17 cellular contexts compared by ENCODE assay signal in genomic region chr1:3021233-3021671, GRCh38. TPM values are rescaled to one million over a fixed set of nuclear protein-coding genes. Genes with fewer than 3 reads are reported as not detected.
DNase-seq lines count a peak whose midpoint lies in the region; ATAC-seq and TF ChIP-seq lines count a peak whose summit lies in the region.
"Had no signal": no experiment of that assay in that cellular context is flagged by ENCODE, and none has a peak within 500 bp of the region (broad histone marks: within the 10 kb centered on the region; RNA-seq: fewer than 3 reads in every experiment).

Gene ACTRT2, plus strand, starts transcription at chr1:3021467. Its CDS starts 220 bp downstream, at chr1:3021687.

- H3K18ac ChIP-seq in neuronal stem cell (ENCODE audit: low read length), result peak within 1 kb of the TSS; percentile 88

- H2AK5ac ChIP-seq in neuronal stem cell (ENCODE audit: low read depth, low read length), result peak within 1 kb of the TSS; percentile 82

- H4K91ac ChIP-seq in neuronal stem cell (ENCODE audit: low read depth, low read length, poor library complexity), result peak within 1 kb of the TSS; percentile 48

- no peaks in the 10 kb centered on the region for H3K4me1 ChIP-seq in heart left ventricle
- peaks cover 2 to 12% of the 10 kb centered on the region in 2 donors for H3K4me1 ChIP-seq in neuronal stem cell (ENCODE audit: control insufficient read depth in 2 of 2, insufficient read depth in 1 of 2, low read depth in 1 of 2, low read length in 2 of 2)
- H3K4me1 ChIP-seq in transverse colon, result no peaks in the 10 kb centered on the region
- H3K4me1 ChIP-seq: BLaER1 had no signal

- no peak for TF ChIP-seq CTCF in heart left ventricle (IDR thresholded peaks at IDR 0.05)
- no peak for TF ChIP-seq CTCF in WTC11 (IDR thresholded peaks at IDR 0.05)
- TF ChIP-seq CTCF in transverse colon (IDR thresholded peaks at IDR 0.05), result no peak

- CTCF ChIA-PET in WTC11 (lab: Charles Lee), result interaction anchor here (0.5 to 1.7 kb wide), 5 partner anchors 9 to 404 kb away, joined by 3 to 9 read pairs (median 3); no protein-coding TSS in a partner anchor

- no peak within 1 kb of the TSS for H4K8ac ChIP-seq in neuronal stem cell (ENCODE audit: low read depth, low read length)

- no peak within 1 kb of the TSS for H3K27ac Mint-ChIP-seq in WTC11

- DNase-seq in Right ventricle myocardium inferior (ENCODE audit: missing footprints), result peak; percentile 39
- DNase-seq in heart left ventricle, result no peak
- DNase-seq in WTC11 (ENCODE audit: low spot score), result no peak
- peak; percentile 11 for DNase-seq in neuronal stem cell (ENCODE audit: low spot score)
- DNase-seq in transverse colon, result peak; percentile 5
- no peak for DNase-seq in NCI-H1417 treated with DMSO at 0.1 percent for 48 hours (lab: John Stamatoyannopoulos, UW)
- DNase-seq: DMS 273 treated with DMSO at 0.1 percent for 48 hours, GOT3, NCI-H1930, NCI-H82 had no signal

- no peaks in the 10 kb centered on the region for H3K79me1 ChIP-seq in neuronal stem cell (ENCODE audit: low read depth, low read length)

- H3K27ac ChIP-seq in heart left ventricle (no peak within 1 kb of the TSS), neuronal stem cell (replicated peaks; ENCODE audit: low read length) (no peak within 1 kb of the TSS), transverse colon (no peak within 1 kb of the TSS)
- H3K27ac ChIP-seq: BLaER1, HL-60 had no signal

- ATAC-seq in Right ventricle myocardium inferior, result no peak
- no peak for ATAC-seq in heart left ventricle
- peak; percentile 69 for ATAC-seq in WTC11
- no peak for ATAC-seq in GM21390 (IDR thresholded peaks at IDR 0.05; ENCODE audit: unreplicated experiment)
- ATAC-seq in GM21447 (IDR thresholded peaks at IDR 0.05; ENCODE audit: unreplicated experiment), result no peak

- peak within 1 kb of the TSS; percentile 26 for H3K14ac ChIP-seq in neuronal stem cell (ENCODE audit: low read length)

- H2BK15ac ChIP-seq in neuronal stem cell (ENCODE audit: low read length), result peak within 1 kb of the TSS; percentile 99

- H3K27me3 Mint-ChIP-seq in WTC11 (ENCODE audit: low read depth), result peaks cover 2% of the 10 kb centered on the region; the same call in 1 of the 2 replicates

- H2AFZ ChIP-seq in neuronal stem cell (ENCODE audit: low read length), result no peak within 1 kb of the TSS

- POLR2A ChIA-PET in WTC11 (lab: Charles Lee), result no interaction called here

- H2BK120ac ChIP-seq in neuronal stem cell (ENCODE audit: low read depth, low read length), result peak within 1 kb of the TSS; percentile 4

- H3K4me3 Mint-ChIP-seq in WTC11, result no peak within 1 kb of the TSS

- no peaks in the 10 kb centered on the region for H3K36me3 ChIP-seq in heart left ventricle
- no peaks in the 10 kb centered on the region for H3K36me3 ChIP-seq in neuronal stem cell (replicated peaks in 1 of 2; ENCODE audit: control insufficient read depth in 2 of 2, insufficient read depth in 2 of 2, low read length in 2 of 2)
- H3K36me3 ChIP-seq in transverse colon, result no peaks in the 10 kb centered on the region
- H3K36me3 ChIP-seq: BLaER1 had no signal

- H3K9me3 ChIP-seq in heart left ventricle (no peaks in the 10 kb centered on the region), neuronal stem cell (replicated peaks in 1 of 2; ENCODE audit: control insufficient read depth in 2 of 2, insufficient read depth in 1 of 2, low read depth in 1 of 2, low read length in 2 of 2) (peaks cover 0 to 10% of the 10 kb centered on the region in 2 donors), transverse colon (no peaks in the 10 kb centered on the region)
- H3K9me3 ChIP-seq: BLaER1 had no signal

- WGBS in heart left ventricle, 4 donors, result 52 to 63% (median 54%) methylated on average over 8 of the region's 8 CpGs
- no CpG with 5 or more reads among the region's 8 CpGs for WGBS in neuronal stem cell (ENCODE audit: extremely low coverage in 2 of 2, insufficient read length in 2 of 2, insufficient replicate concordance in 1 of 2), 2 donors
- WGBS in transverse colon (ENCODE audit: low coverage in 1 of 2), 2 donors, result 63% methylated on average over 8 of the region's 8 CpGs; no CpG with 5 or more reads in 1 of the 2 donors

- H2BK12ac ChIP-seq in neuronal stem cell (ENCODE audit: low read length), result peak within 1 kb of the TSS; percentile 48

- peaks cover 12% of the 10 kb centered on the region; the same call in 1 of the 2 replicates for H3K36me3 Mint-ChIP-seq in WTC11

- no peak within 1 kb of the TSS for H3K4me3 ChIP-seq in heart left ventricle
- no peak within 1 kb of the TSS for H3K4me3 ChIP-seq in neuronal stem cell (ENCODE audit: low read length in 2 of 2)
- H3K4me3 ChIP-seq in transverse colon, result no peak within 1 kb of the TSS
- H3K4me3 ChIP-seq: BLaER1 had no signal

- no peak within 1 kb of the TSS for H3K4me2 ChIP-seq in neuronal stem cell (ENCODE audit: insufficient read depth, low read length, poor library complexity, severe bottlenecking)
- H3K4me2 ChIP-seq: BLaER1 had no signal

- H3K9ac ChIP-seq in neuronal stem cell (ENCODE audit: low read depth, low read length, poor library complexity), result no peak within 1 kb of the TSS
- H3K9ac ChIP-seq: BLaER1 had no signal

- TF ChIP-seq EP300 in transverse colon (IDR thresholded peaks at IDR 0.05; ENCODE audit: low read depth), result no peak

- in situ Hi-C loops in transverse colon (cut with MboI; ENCODE audit: low pct_ligation_motif_present in 1 of 4, low pct_unique_long_range_greater_than_20kb in 1 of 4, low sequenced_read_pairs in 3 of 4), result loop anchor here in 3 of 4 donors (25.0 kb wide), 2 partner anchors 391 to 416 kb away; no protein-coding TSS in a partner anchor

- intact Hi-C loops in Right ventricle myocardium inferior (cut with DNase I), result no loop called here
- intact Hi-C loops in heart left ventricle (cut with DNase I), result no loop called here
- intact Hi-C loops in transverse colon (cut with DNase I; ENCODE audit: low total_unique reads), result no loop called here

- H3K4me1 Mint-ChIP-seq in WTC11, result peaks cover 8% of the 10 kb centered on the region; the same call in 1 of the 2 replicates

- peak within 1 kb of the TSS; percentile 47 for H2BK5ac ChIP-seq in neuronal stem cell (ENCODE audit: low read length)

- H3K4ac ChIP-seq in neuronal stem cell (ENCODE audit: low read length), result peak within 1 kb of the TSS; percentile 95

- peaks cover 19% of the 10 kb centered on the region for H3K9me3 Mint-ChIP-seq in WTC11

- H3K27me3 ChIP-seq in heart left ventricle (peaks cover 0 to 5% (median 0%) of the 10 kb centered on the region in 9 donors), neuronal stem cell (ENCODE audit: control insufficient read depth in 3 of 3, insufficient read depth in 3 of 3, low read depth in 1 of 3, low read length in 3 of 3) (no peaks in the 10 kb centered on the region), transverse colon (peaks cover 23% of the 10 kb centered on the region)

- TF ChIP-seq POLR2A in heart left ventricle (IDR thresholded peaks at IDR 0.05), result no peak
- no peak for TF ChIP-seq POLR2A in transverse colon (IDR thresholded peaks at IDR 0.05)

- peak within 1 kb of the TSS; percentile 86 for H3K23ac ChIP-seq in neuronal stem cell (ENCODE audit: low read depth, low read length, poor library complexity)

TF ChIP-seq in WTC11, 78 proteins besides CTCF, POLR2A, EP300 and RAD21:
- no peak for TF ChIP-seq ATF3 (CRISPR knock-in tag; conservative IDR thresholded peaks at IDR 0.05)
- peak; percentile 83 for TF ChIP-seq ZNF423 (CRISPR knock-in tag; IDR thresholded peaks at IDR 0.05)

RNA-seq across cellular contexts. Expression of gene ACTRT2, which starts in this region (rescaled TPM):
- total RNA-seq in Right ventricle myocardium inferior, result not detected
- not detected for total RNA-seq in heart left ventricle
- not detected for polyA plus RNA-seq in heart left ventricle
- not detected in 3 replicates for total RNA-seq in WTC11 (2021)
- 0.29 TPM for polyA plus RNA-seq in neuronal stem cell (2013, experiment 1 of 2)
- polyA plus RNA-seq in neuronal stem cell (2013, experiment 2 of 2), result 0.29 TPM
- total RNA-seq in transverse colon, result not detected
- total RNA-seq: A172, Daoy, NCI-H460 had no signal

Comparison
In these comparisons a context has a peak if more than half of its experiments do, and no peak if none do; other contexts are left out.
1. Peak in DNase-seq in Right ventricle myocardium inferior; RNA of the gene not detected or under 1 TPM.
2. Peak in ATAC-seq in WTC11; RNA of the gene not detected or under 1 TPM.
3. Peak in DNase-seq in transverse colon; RNA of the gene not detected or under 1 TPM.